8 cellular contexts compared by ENCODE assay signal in genomic region chr6:27130668-27131428, GRCh38.
DNase-seq lines count a peak whose midpoint lies in the region; ATAC-seq and TF ChIP-seq lines count a peak whose summit lies in the region.

No MANE protein-coding gene starts in this region.

- H3K27me3 ChIP-seq in lower lobe of right lung (ENCODE audit: low read depth), result no peaks in the 10 kb centered on the region

- DNase-seq in HEK293T (ENCODE audit: extremely low spot score), result no peak
- DNase-seq in astrocyte of the spinal cord (ENCODE audit: low read depth, low spot score), result no peak
- DNase-seq in lower lobe of right lung, result no peak
- no peak for DNase-seq in NCI-H2227 (lab: John Stamatoyannopoulos, UW; ENCODE audit: unreplicated experiment)
- DNase-seq in substantia nigra (lab: John Stamatoyannopoulos, UW), result no peak
- DNase-seq in NCI-H2029 treated with DMSO at 0.1 percent for 48 hours (lab: John Stamatoyannopoulos, UW), result no peak

- H3K4me1 ChIP-seq in lower lobe of right lung, result peaks cover 25% of the 10 kb centered on the region

- peak overlapping the region; percentile 100 for H3K27ac ChIP-seq in 22Rv1
- H3K27ac ChIP-seq in lower lobe of right lung, result peak overlapping the region; percentile 89
- no peak overlapping the region for H3K27ac ChIP-seq in substantia nigra (ENCODE audit: low read depth, low read length, poor library complexity, severe bottlenecking)

- POLR2A ChIA-PET in HEK293T (lab: Yijun Ruan, JAX), result interaction anchor here (0.6 to 9.3 kb wide), 11 partner anchors 16 to 1105 kb away, joined by 3 to 439 read pairs (median 4); a partner anchor contains a TSS

- no peaks in the 10 kb centered on the region for H3K9me3 ChIP-seq in lower lobe of right lung

- in situ Hi-C loops in astrocyte of the spinal cord (cut with HindIII; ENCODE audit: low sequenced_read_pairs), result no loop called here

- intact Hi-C loops in lower lobe of right lung (cut with DNase I), result no loop called here

- CTCF ChIA-PET in HEK293T (lab: Yijun Ruan, JAX), result interaction anchor here (0.6 kb wide), 1 partner anchor 1560 kb away, joined by 4 read pairs; no protein-coding TSS in a partner anchor

- H3K36me3 ChIP-seq in lower lobe of right lung, result no peaks in the 10 kb centered on the region

- H3K4me3 ChIP-seq in astrocyte of the spinal cord (ENCODE audit: low read depth, low read length), result peak overlapping the region; percentile 62
- peak overlapping the region; percentile 56 for H3K4me3 ChIP-seq in lower lobe of right lung

- ATAC-seq in lower lobe of right lung (no peak), HG02610 (IDR thresholded peaks at IDR 0.05; ENCODE audit: unreplicated experiment) (no peak)

- TF ChIP-seq CTCF in 22Rv1 (IDR thresholded peaks at IDR 0.05) (no peak), astrocyte of the spinal cord (IDR thresholded peaks at IDR 0.05; ENCODE audit: low read depth, low read length) (no peak), lower lobe of right lung (IDR thresholded peaks at IDR 0.05) (no peak)

TF ChIP-seq in HEK293T, 16 proteins besides CTCF, POLR2A, EP300 and RAD21:
- TF ChIP-seq L3MBTL2 (conservative IDR thresholded peaks at IDR 0.05) (0 out of 2 replicates have a peak, but pooled peaks have one; percentile 2), NFRKB (IDR thresholded peaks at IDR 0.05) (no peak), CTBP1 (IDR thresholded peaks at IDR 0.05; ENCODE audit: borderline replicate concordance) (no peak)
TF ChIP-seq in HEK293T: peak in this region for 1.
